Comparison of ENCODE assay signal across 8 cellular contexts in genomic region chr1:183911285-183911684, GRCh38.
DNase-seq lines count a peak whose midpoint lies in the region; ATAC-seq and TF ChIP-seq lines count a peak whose summit lies in the region.

No MANE protein-coding gene starts in this region.

- H3K27me3 ChIP-seq in HL-60 (ENCODE audit: insufficient read depth, poor library complexity, severe bottlenecking) = no peaks in the 10 kb centered on the region
- H3K27me3 ChIP-seq in esophagus squamous epithelium = no peaks in the 10 kb centered on the region

- TF ChIP-seq POLR2A in esophagus squamous epithelium (IDR thresholded peaks at IDR 0.05) = no peak

- DNase-seq in HL-60 (ENCODE audit: low read depth in 1 of 2, low spot score in 1 of 2) = peak; percentile 13 to 69
- DNase-seq in left colon = peak in 1 of 2 donors; percentile 22
- DNase-seq in esophagus squamous epithelium (lab: John Stamatoyannopoulos, UW) = no peak
- DNase-seq in WTC11 (ENCODE audit: low spot score) = no peak
- no peak for DNase-seq in HEK293T (ENCODE audit: extremely low spot score)
- DNase-seq in NCI-H524 treated with DMSO at 0.1 percent for 48 hours (lab: John Stamatoyannopoulos, UW) = no peak

- no peaks in the 10 kb centered on the region for H3K27me3 Mint-ChIP-seq in WTC11 (ENCODE audit: low read depth)

- ATAC-seq in GM18519 (IDR thresholded peaks at IDR 0.05; ENCODE audit: low FRiP score, unreplicated experiment) (peak; percentile 62), GM21529 (IDR thresholded peaks at IDR 0.05; ENCODE audit: unreplicated experiment) (peak; percentile 76), left colon (peak; percentile 21), WTC11 (no peak)

- H3K9me3 ChIP-seq in esophagus squamous epithelium = no peaks in the 10 kb centered on the region

- H3K4me3 Mint-ChIP-seq in WTC11 = no peak overlapping the region

- peaks cover 4 to 25% (median 9%) of the 10 kb centered on the region in 3 donors for H3K4me1 ChIP-seq in esophagus squamous epithelium

- H3K27ac ChIP-seq in HL-60 (replicated peaks) (peak overlapping the region; percentile 35), esophagus squamous epithelium (no peak overlapping the region)

- CTCF ChIA-PET in WTC11 (lab: Charles Lee) = no interaction called here
- CTCF ChIA-PET in HEK293T (lab: Yijun Ruan, JAX) = interaction anchor here (1.0 kb wide), 1 partner anchor 752 kb away, joined by 3 read pairs; no protein-coding TSS in a partner anchor

- H3K36me3 Mint-ChIP-seq in WTC11 = no peaks in the 10 kb centered on the region

- H3K27ac Mint-ChIP-seq in WTC11 = no peak overlapping the region

- peaks cover 13% of the 10 kb centered on the region for H3K4me1 Mint-ChIP-seq in WTC11

- no peak for TF ChIP-seq CTCF in HL-60 (IDR thresholded peaks at IDR 0.05; ENCODE audit: insufficient read depth, low read length)
- no peak for TF ChIP-seq CTCF in esophagus squamous epithelium (IDR thresholded peaks at IDR 0.05)
- TF ChIP-seq CTCF in WTC11 (IDR thresholded peaks at IDR 0.05) = no peak

- 65 to 92% methylated on average over 2 of the region's 2 CpGs for WGBS in esophagus squamous epithelium, 2 donors

- no peaks in the 10 kb centered on the region for H3K9me3 Mint-ChIP-seq in WTC11

- H3K4me3 ChIP-seq in HL-60 (replicated peaks; ENCODE audit: insufficient read depth, low read length) (no peak overlapping the region), esophagus squamous epithelium (no peak overlapping the region)

- POLR2A ChIA-PET in WTC11 (lab: Charles Lee) (no interaction called here), HEK293T (lab: Yijun Ruan, JAX) (no interaction called here)

- intact Hi-C loops in left colon (cut with DNase I, micrococcal nuclease) = loop anchor here (10.0 kb wide), 2 partner anchors 106 to 256 kb away; partner anchors contain the start of genes APOBEC4 (in 1 of the 2) and RGL1 (in 1 of the 2)
- intact Hi-C loops in esophagus squamous epithelium (cut with DNase I) = no loop called here

- peaks cover 0 to 77% (median 0%) of the 10 kb centered on the region in 3 donors for H3K36me3 ChIP-seq in esophagus squamous epithelium

TF ChIP-seq in WTC11, 78 proteins besides CTCF, POLR2A, EP300 and RAD21 (continues in another document):
- TF ChIP-seq MLX (CRISPR knock-in tag; IDR thresholded peaks at IDR 0.05) = no peak
- TF ChIP-seq GRHL2 (CRISPR knock-in tag; IDR thresholded peaks at IDR 0.05; ENCODE audit: insufficient replicate concordance, severe bottlenecking) = no peak
- TF ChIP-seq RORB (CRISPR knock-in tag; IDR thresholded peaks at IDR 0.05) = no peak
- no peak for TF ChIP-seq NR3C1 (CRISPR knock-in tag; conservative IDR thresholded peaks at IDR 0.05; ENCODE audit: low read depth)
- no peak for TF ChIP-seq CREM (CRISPR knock-in tag; IDR thresholded peaks at IDR 0.05)
- no peak for TF ChIP-seq JUN (CRISPR knock-in tag; IDR thresholded peaks at IDR 0.05)
- TF ChIP-seq FOXP4 (CRISPR knock-in tag; IDR thresholded peaks at IDR 0.05) = no peak
- TF ChIP-seq NR1H2 (CRISPR knock-in tag; IDR thresholded peaks at IDR 0.05) = no peak
- no peak for TF ChIP-seq CBFB (CRISPR knock-in tag; IDR thresholded peaks at IDR 0.05; ENCODE audit: low read depth)

TF ChIP-seq in HEK293T, 16 proteins besides CTCF, POLR2A, EP300 and RAD21:
- TF ChIP-seq CTBP1 (IDR thresholded peaks at IDR 0.05; ENCODE audit: borderline replicate concordance) (no peak), PKNOX1 (IDR thresholded peaks at IDR 0.05) (no peak), SUZ12 (IDR thresholded peaks at IDR 0.05) (no peak), LEF1 (IDR thresholded peaks at IDR 0.05; ENCODE audit: borderline replicate concordance) (no peak), FOXM1 (IDR thresholded peaks at IDR 0.05; ENCODE audit: borderline replicate concordance) (no peak), L3MBTL2 (conservative IDR thresholded peaks at IDR 0.05) (no peak), SP1 (IDR thresholded peaks at IDR 0.05) (no peak), NFRKB (IDR thresholded peaks at IDR 0.05) (no peak), TARDBP (IDR thresholded peaks at IDR 0.05) (no peak), ARNT (IDR thresholded peaks at IDR 0.05) (no peak), HDGF (IDR thresholded peaks at IDR 0.05; ENCODE audit: borderline replicate concordance) (no peak), FOXA1 (IDR thresholded peaks at IDR 0.05) (no peak), FOXK2 (IDR thresholded peaks at IDR 0.05) (no peak)

Comparison
In these comparisons a context has a peak if more than half of its experiments do, and no peak if none do; other contexts are left out.
1. DNase-seq: peak in HL-60 (2 of 2); none in esophagus squamous epithelium (single experiment), WTC11 (single experiment), HEK293T (single experiment) and NCI-H524 treated with DMSO at 0.1 percent for 48 hours (single experiment).